15 cellular contexts compared by ENCODE assay signal in genomic region chr10:61732635-61733278, GRCh38.
"Had no signal": no experiment of that assay in that cellular context is flagged by ENCODE, and none has a peak within 500 bp of the region (broad histone marks: within the 10 kb centered on the region; RNA-seq: fewer than 3 reads in every experiment).

No MANE protein-coding gene starts in this region.

- DNase-seq: effector memory CD4-positive, alpha-beta T cell; esophagus squamous epithelium; kidney; left cardiac atrium; left ventricle myocardium inferior; lower lobe of right lung; natural killer cell; stomach; transverse colon had no signal

- H3K9me3 Mint-ChIP-seq: memory B cell had no signal

- H3K4me3 ChIP-seq: esophagus squamous epithelium, left ventricle myocardium inferior, lower lobe of right lung, stomach, thoracic aorta, transverse colon had no signal

- H3K27ac Mint-ChIP-seq: immature natural killer cell, memory B cell, mesothelial cell of epicardium, natural killer cell had no signal

- H3K4me1 Mint-ChIP-seq: memory B cell, neural crest cell had no signal

- H3K27me3 ChIP-seq: esophagus squamous epithelium, stomach, transverse colon had no signal

- H3K36me3 Mint-ChIP-seq: immature natural killer cell, memory B cell, natural killer cell had no signal

- H3K4me3 Mint-ChIP-seq: immature natural killer cell, memory B cell, mesothelial cell of epicardium, natural killer cell, neural crest cell had no signal

- H3K27ac ChIP-seq: esophagus squamous epithelium, foreskin keratinocyte, left ventricle myocardium inferior, lower lobe of right lung, stomach, thoracic aorta, transverse colon had no signal

- H3K36me3 ChIP-seq: esophagus squamous epithelium, left ventricle myocardium inferior, lower lobe of right lung, stomach, thoracic aorta, transverse colon had no signal

- H3K4me1 ChIP-seq: esophagus squamous epithelium, foreskin keratinocyte, left ventricle myocardium inferior, lower lobe of right lung had no signal

- H3K9me3 ChIP-seq: esophagus squamous epithelium, left ventricle myocardium inferior, lower lobe of right lung, stomach, thoracic aorta, transverse colon had no signal
